In the genomic region with DNA sequence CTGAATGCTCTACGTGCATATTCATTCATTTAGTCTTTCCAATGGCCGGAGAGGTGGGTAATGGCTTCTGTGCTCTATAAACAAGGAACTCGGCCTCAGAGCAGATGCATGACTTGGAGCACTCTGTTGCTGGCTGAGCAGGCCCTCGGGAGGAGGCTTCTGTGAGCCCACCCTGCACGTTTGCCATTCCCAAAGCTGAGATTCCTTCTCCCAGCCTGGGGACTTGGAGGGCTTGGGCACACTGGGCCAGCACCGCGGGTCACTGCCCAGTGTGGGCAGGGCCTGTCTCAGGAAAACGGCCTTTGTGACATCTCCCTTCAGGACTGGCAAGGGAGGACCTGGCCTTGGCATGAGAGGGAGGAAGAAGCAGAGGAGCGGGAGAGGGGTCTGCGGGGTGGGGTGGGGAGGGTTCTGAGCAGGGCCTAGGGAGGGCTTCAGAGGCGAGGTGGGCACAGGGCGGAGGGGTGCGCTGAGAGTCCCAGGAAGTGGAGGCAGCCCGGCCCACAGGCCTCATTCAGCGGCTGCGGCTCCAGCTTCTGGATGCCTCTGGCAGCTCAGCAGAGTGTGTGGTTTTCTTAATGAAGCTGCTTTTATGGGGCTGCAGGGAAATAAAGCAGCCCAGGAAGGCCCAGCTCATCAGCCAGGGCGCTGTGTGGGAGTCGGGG, we compare ENCODE assay signal across 1 cellular context.
TF ChIP-seq lines count a peak whose summit lies in the region.

No MANE protein-coding gene starts in this region.

TF ChIP-seq in GM23338, 12 proteins besides CTCF, POLR2A, EP300 and RAD21 (continued from another document):
- TF ChIP-seq, protein P1, sequence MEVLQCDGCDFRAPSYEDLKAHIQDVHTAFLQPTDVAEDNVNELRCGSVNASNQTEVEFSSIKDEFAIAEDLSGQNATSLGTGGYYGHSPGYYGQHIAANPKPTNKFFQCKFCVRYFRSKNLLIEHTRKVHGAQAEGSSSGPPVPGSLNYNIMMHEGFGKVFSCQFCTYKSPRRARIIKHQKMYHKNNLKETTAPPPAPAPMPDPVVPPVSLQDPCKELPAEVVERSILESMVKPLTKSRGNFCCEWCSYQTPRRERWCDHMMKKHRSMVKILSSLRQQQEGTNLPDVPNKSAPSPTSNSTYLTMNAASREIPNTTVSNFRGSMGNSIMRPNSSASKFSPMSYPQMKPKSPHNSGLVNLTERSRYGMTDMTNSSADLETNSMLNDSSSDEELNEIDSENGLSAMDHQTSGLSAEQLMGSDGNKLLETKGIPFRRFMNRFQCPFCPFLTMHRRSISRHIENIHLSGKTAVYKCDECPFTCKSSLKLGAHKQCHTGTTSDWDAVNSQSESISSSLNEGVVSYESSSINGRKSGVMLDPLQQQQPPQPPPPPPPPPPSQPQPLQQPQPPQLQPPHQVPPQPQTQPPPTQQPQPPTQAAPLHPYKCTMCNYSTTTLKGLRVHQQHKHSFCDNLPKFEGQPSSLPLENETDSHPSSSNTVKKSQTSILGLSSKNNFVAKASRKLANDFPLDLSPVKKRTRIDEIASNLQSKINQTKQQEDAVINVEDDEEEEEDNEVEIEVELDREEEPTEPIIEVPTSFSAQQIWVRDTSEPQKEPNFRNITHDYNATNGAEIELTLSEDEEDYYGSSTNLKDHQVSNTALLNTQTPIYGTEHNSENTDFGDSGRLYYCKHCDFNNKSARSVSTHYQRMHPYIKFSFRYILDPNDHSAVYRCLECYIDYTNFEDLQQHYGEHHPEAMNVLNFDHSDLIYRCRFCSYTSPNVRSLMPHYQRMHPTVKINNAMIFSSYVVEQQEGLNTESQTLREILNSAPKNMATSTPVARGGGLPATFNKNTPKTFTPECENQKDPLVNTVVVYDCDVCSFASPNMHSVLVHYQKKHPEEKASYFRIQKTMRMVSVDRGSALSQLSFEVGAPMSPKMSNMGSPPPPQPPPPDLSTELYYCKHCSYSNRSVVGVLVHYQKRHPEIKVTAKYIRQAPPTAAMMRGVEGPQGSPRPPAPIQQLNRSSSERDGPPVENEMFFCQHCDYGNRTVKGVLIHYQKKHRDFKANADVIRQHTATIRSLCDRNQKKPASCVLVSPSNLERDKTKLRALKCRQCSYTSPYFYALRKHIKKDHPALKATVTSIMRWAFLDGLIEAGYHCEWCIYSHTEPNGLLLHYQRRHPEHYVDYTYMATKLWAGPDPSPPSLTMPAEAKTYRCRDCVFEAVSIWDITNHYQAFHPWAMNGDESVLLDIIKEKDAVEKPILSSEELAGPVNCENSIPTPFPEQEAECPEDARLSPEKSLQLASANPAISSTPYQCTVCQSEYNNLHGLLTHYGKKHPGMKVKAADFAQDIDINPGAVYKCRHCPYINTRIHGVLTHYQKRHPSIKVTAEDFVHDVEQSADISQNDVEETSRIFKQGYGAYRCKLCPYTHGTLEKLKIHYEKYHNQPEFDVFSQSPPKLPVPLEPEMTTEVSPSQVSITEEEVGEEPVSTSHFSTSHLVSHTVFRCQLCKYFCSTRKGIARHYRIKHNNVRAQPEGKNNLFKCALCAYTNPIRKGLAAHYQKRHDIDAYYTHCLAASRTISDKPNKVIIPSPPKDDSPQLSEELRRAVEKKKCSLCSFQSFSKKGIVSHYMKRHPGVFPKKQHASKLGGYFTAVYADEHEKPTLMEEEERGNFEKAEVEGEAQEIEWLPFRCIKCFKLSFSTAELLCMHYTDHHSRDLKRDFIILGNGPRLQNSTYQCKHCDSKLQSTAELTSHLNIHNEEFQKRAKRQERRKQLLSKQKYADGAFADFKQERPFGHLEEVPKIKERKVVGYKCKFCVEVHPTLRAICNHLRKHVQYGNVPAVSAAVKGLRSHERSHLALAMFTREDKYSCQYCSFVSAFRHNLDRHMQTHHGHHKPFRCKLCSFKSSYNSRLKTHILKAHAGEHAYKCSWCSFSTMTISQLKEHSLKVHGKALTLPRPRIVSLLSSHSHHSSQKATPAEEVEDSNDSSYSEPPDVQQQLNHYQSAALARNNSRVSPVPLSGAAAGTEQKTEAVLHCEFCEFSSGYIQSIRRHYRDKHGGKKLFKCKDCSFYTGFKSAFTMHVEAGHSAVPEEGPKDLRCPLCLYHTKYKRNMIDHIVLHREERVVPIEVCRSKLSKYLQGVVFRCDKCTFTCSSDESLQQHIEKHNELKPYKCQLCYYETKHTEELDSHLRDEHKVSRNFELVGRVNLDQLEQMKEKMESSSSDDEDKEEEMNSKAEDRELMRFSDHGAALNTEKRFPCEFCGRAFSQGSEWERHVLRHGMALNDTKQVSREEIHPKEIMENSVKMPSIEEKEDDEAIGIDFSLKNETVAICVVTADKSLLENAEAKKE (CRISPR knock-in tag; IDR thresholded peaks at IDR 0.05): no peak
- no peak for TF ChIP-seq STAT1 (IDR thresholded peaks at IDR 0.05; ENCODE audit: unreplicated experiment)
- TF ChIP-seq, protein P2, sequence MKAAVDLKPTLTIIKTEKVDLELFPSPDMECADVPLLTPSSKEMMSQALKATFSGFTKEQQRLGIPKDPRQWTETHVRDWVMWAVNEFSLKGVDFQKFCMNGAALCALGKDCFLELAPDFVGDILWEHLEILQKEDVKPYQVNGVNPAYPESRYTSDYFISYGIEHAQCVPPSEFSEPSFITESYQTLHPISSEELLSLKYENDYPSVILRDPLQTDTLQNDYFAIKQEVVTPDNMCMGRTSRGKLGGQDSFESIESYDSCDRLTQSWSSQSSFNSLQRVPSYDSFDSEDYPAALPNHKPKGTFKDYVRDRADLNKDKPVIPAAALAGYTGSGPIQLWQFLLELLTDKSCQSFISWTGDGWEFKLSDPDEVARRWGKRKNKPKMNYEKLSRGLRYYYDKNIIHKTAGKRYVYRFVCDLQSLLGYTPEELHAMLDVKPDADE (IDR thresholded peaks at IDR 0.05): no peak
TF ChIP-seq in GM23338: peak in this region for 0.
